In genomic region chr5:132870801-132871200, GRCh38 we compare ENCODE assay signal across 1 cellular context.
TF ChIP-seq lines count a peak whose summit lies in the region.

No MANE protein-coding gene starts in this region.

TF ChIP-seq in K562, 482 proteins besides CTCF, POLR2A, EP300 and RAD21:
- TF ChIP-seq U2AF1 (optimal IDR thresholded peaks at IDR 0.05; ENCODE audit: low read depth, low read length) (no peak), POLR2AphosphoS2 (IDR thresholded peaks at IDR 0.05; ENCODE audit: low read length) (peak; percentile 27; the same call in 1 of the 2 replicates), MAFG (tag; conservative IDR thresholded peaks at IDR 0.05) (no peak), MEF2A (IDR thresholded peaks at IDR 0.05; ENCODE audit: control insufficient read depth, low read depth, low read length) (no peak), SUPT5H (IDR thresholded peaks at IDR 0.05) (0 out of 2 replicates have a peak, but pooled peaks have one; percentile 0), CAMTA2 (CRISPR knock-in tag; conservative IDR thresholded peaks at IDR 0.05) (no peak), ZBED1 (IDR thresholded peaks at IDR 0.05) (no peak)
